8 cellular contexts compared by ENCODE assay signal in the genomic region with DNA sequence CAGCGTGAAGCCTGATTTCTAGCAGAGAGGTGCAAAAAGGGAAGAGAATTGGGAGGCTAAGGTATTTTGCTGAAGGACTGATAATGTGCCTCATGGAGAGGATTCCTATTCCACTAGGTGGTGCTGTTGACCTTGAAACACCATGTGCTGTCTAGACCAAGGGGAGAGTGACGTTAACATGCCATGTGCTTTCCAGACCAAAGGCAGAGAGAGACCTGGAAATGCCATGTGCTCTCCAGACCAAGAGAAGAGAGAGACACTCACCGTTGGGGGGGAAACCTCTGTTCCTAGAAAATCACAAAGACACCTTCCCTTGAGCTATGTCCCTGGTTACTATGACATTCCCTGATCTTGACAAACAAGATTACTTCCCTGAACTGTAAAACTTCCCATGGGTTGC.
DNase-seq lines count a peak whose midpoint lies in the region; ATAC-seq and TF ChIP-seq lines count a peak whose summit lies in the region.

No MANE protein-coding gene starts in this region.

- ATAC-seq in HG03280 (IDR thresholded peaks at IDR 0.05; ENCODE audit: unreplicated experiment) = peak; percentile 66

- H3K4me1 Mint-ChIP-seq in nephron progenitor cell = no peaks in the 10 kb centered on the region

- no peaks in the 10 kb centered on the region for H3K36me3 Mint-ChIP-seq in nephron progenitor cell (ENCODE audit: low read depth)

- H3K27ac Mint-ChIP-seq in nephron progenitor cell = no peak overlapping the region

- peak; percentile 44 for TF ChIP-seq CTCF in nephron progenitor cell (IDR thresholded peaks at IDR 0.05)

- no peak overlapping the region for H3K4me3 Mint-ChIP-seq in nephron progenitor cell

- DNase-seq in DMS 273 (lab: John Stamatoyannopoulos, UW; ENCODE audit: unreplicated experiment) = peak; percentile 79
- no peak for DNase-seq in DMS 273 treated with DMSO at 0.1 percent for 48 hours (lab: John Stamatoyannopoulos, UW)
- peak; percentile 9 for DNase-seq in NCI-H774 (lab: John Stamatoyannopoulos, UW)
- DNase-seq in dermis blood vessel endothelial cell = peak; percentile 71
- DNase-seq in nephron progenitor cell = peak; percentile 32
- no peak for DNase-seq in activated CD8-positive, alpha-beta memory T cell treated with anti-CD3 and anti-CD28 coated beads for 24 hours
- no peak for DNase-seq in activated CD4-positive, CD25-positive, alpha-beta regulatory T cell treated with anti-CD3 and anti-CD28 coated beads, Interleukin-2, amount 50 U/mL, for 72 hours

- no peaks in the 10 kb centered on the region for H3K27me3 Mint-ChIP-seq in nephron progenitor cell (ENCODE audit: low read depth, poor library complexity)

- peaks cover 23% of the 10 kb centered on the region for H3K9me3 Mint-ChIP-seq in nephron progenitor cell

Comparison
In these comparisons a context has a peak if more than half of its experiments do, and no peak if none do; other contexts are left out.
1. DNase-seq: peak in DMS 273 (single experiment), NCI-H774 (single experiment), dermis blood vessel endothelial cell (single experiment) and nephron progenitor cell (single experiment); none in DMS 273 treated with DMSO at 0.1 percent for 48 hours (single experiment), activated CD8-positive, alpha-beta memory T cell treated with anti-CD3 and anti-CD28 coated beads for 24 hours (single experiment) and activated CD4-positive, CD25-positive, alpha-beta regulatory T cell treated with anti-CD3 and anti-CD28 coated beads, Interleukin-2, amount 50 U/mL, for 72 hours (single experiment).